1 cellular context compared by ENCODE assay signal in the genomic region with DNA sequence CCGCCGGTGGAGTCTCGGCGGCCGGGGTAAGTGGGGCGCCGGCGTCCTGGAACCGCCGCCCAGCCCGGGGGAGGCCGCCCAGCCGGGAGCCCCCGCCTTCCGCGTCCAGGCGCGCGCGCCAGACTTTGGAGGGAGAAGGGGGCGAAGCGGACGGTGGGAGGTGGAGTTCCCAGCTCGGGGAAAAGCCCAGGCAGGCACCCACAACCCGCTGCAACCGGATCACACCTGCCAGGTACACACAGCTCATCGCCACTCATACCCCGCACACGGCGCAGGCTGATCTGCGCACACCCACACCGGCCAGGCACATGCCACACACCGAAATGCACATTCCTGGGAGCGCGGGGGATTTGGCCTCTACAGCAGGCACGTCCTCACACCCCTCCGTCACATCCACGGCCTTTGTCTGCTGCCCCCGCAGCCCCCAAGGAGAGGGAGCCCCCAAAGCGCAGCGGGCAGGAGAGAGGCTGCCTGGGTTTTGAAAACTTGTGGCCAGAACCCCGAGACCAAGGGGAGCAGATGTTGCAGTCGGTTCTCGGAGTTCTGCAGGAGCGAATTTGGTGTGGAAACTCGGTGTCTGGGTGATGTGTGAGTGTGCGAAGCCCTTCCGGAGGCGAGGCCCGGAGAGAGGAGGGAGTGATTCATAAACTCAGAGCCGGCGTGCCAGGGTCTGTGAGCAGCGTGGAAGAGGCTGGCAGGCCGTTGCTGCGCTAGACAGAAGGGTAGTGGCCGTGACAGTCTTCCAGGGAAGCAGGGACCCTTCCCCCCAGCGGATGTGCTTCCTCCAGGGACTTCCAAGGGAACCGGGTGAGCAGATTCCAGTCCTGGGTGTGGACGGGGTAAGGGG.
TF ChIP-seq lines count a peak whose summit lies in the region.

No MANE protein-coding gene starts in this region.

TF ChIP-seq in HEK293, 187 proteins besides CTCF, POLR2A, EP300 and RAD21 (continued from another document):
- TF ChIP-seq, protein P1, sequence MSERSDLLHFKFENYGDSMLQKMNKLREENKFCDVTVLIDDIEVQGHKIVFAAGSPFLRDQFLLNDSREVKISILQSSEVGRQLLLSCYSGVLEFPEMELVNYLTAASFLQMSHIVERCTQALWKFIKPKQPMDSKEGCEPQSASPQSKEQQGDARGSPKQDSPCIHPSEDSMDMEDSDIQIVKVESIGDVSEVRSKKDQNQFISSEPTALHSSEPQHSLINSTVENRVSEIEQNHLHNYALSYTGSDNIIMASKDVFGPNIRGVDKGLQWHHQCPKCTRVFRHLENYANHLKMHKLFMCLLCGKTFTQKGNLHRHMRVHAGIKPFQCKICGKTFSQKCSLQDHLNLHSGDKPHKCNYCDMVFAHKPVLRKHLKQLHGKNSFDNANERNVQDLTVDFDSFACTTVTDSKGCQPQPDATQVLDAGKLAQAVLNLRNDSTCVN (tag by site-specific recombination; optimal IDR thresholded peaks at IDR 0.05), result peak; percentile 69
- TF ChIP-seq ZNF292 (tag by site-specific recombination; IDR thresholded peaks at IDR 0.05; ENCODE audit: borderline replicate concordance, low read depth) (0 out of 2 replicates have a peak, but pooled peaks have one; percentile 9), ZNF544 (tag by site-specific recombination; IDR thresholded peaks at IDR 0.05) (no peak), KLF1 (tag by site-specific recombination; IDR thresholded peaks at IDR 0.05) (peak; percentile 26; the same call in 1 of the 2 replicates), SP7 (tag by site-specific recombination; IDR thresholded peaks at IDR 0.05) (peak; percentile 66)
- TF ChIP-seq, protein P2, sequence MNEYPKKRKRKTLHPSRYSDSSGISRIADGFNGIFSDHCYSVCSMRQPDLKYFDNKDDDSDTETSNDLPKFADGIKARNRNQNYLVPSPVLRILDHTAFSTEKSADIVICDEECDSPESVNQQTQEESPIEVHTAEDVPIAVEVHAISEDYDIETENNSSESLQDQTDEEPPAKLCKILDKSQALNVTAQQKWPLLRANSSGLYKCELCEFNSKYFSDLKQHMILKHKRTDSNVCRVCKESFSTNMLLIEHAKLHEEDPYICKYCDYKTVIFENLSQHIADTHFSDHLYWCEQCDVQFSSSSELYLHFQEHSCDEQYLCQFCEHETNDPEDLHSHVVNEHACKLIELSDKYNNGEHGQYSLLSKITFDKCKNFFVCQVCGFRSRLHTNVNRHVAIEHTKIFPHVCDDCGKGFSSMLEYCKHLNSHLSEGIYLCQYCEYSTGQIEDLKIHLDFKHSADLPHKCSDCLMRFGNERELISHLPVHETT (tag by site-specific recombination; IDR thresholded peaks at IDR 0.05), result no peak
TF ChIP-seq in HEK293: peak in this region for 42.
